ENCODE assay signal across 24 cellular contexts in the genomic region with DNA sequence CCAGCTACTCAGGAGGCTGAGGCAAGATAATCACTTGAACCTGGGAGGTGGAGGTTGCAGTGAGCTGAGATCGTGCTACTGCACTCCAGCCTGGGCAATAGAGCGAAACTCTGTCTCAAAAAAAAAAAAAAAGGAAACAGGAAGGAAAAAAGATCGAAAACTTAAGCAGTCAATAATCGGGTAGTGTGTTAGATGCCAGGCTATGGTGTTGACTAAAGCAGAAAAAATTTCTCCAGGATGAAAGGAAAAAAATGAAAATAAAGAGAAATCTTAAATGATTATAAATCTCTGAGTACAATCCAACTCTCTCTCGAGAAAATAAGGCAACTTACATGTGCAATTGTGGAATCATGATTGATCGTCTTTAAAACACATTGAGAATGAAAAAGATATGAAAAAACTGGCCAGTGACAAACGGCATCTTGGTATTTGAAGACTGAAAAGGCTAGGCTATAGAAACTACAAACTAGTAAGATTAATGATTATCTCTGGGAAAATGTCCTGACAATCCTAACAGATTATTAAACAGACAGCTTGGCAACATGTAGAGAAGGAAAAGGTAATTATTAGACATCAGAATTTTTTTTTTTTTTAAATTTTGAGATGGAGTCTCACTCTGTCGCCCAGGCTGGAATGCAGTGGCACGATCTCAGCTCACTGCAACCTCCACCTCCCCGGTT.
"Had no signal": no experiment of that assay in that cellular context is flagged by ENCODE, and none has a peak within 500 bp of the region (broad histone marks: within the 10 kb centered on the region; RNA-seq: fewer than 3 reads in every experiment).

No MANE protein-coding gene starts in this region.

- H3K4me3 Mint-ChIP-seq: endodermal cell; memory B cell; natural killer cell treated with Interleukin-12 subunit alpha and Interleukin-12 subunit beta and Interleukin-15 and Interleukin-18, amount 100 ng/mL, for 72 hours; stimulated activated memory B cell treated with anti-CD40 and anti-IgM and Interleukin-4, amounts not matched to agents 10 μg/mL and 1 μg/mL and 100 μg/mL, for 72 hours; stimulated activated naive CD8-positive, alpha-beta T cell treated with anti-CD3 and anti-CD28 coated beads, Interleukin-15, Interleukin-2, amounts not matched to agents 100 ng/mL and 50 ng/mL, for 24 hours had no signal

- H3K27me3 ChIP-seq: tibial artery, upper lobe of left lung, uterus had no signal

- H3K27ac Mint-ChIP-seq: endodermal cell; memory B cell; natural killer cell treated with Interleukin-12 subunit alpha and Interleukin-12 subunit beta and Interleukin-15 and Interleukin-18, amount 100 ng/mL, for 72 hours; stimulated activated memory B cell treated with anti-CD40 and anti-IgM and Interleukin-4, amounts not matched to agents 10 μg/mL and 1 μg/mL and 100 μg/mL, for 72 hours; stimulated activated naive CD8-positive, alpha-beta T cell treated with anti-CD3 and anti-CD28 coated beads, Interleukin-15, Interleukin-2, amounts not matched to agents 100 ng/mL and 50 ng/mL, for 24 hours had no signal

- H3K79me2 ChIP-seq: parathyroid adenoma had no signal

- FAIRE-seq: colon, endothelial cell of umbilical vein, islet of Langerhans had no signal

- H3K9ac ChIP-seq: parathyroid adenoma had no signal

- DNase-seq: effector CD4-positive, alpha-beta T cell; endodermal cell; foreskin melanocyte; heart left ventricle; hypothalamus; left cardiac atrium; left ventricle myocardium inferior; lower lobe of right lung; midbrain; retina; right lobe of liver; stimulated activated CD4-positive, alpha-beta T cell treated with anti-CD3 and anti-CD28 coated beads, Interleukin-4, amount 100 ng/mL, for 24 hours; tibial artery; upper lobe of left lung; uterus had no signal

- H3K36me3 ChIP-seq: heart left ventricle, left ventricle myocardium inferior, lower lobe of right lung, prostate gland, right lobe of liver, tibial artery, upper lobe of left lung, uterus had no signal

- H2AFZ ChIP-seq: parathyroid adenoma had no signal

- H3K9me3 Mint-ChIP-seq: endodermal cell; memory B cell; natural killer cell treated with Interleukin-12 subunit alpha and Interleukin-12 subunit beta and Interleukin-15 and Interleukin-18, amount 100 ng/mL, for 72 hours; stimulated activated memory B cell treated with anti-CD40 and anti-IgM and Interleukin-4, amounts not matched to agents 10 μg/mL and 1 μg/mL and 100 μg/mL, for 72 hours; stimulated activated naive CD8-positive, alpha-beta T cell treated with anti-CD3 and anti-CD28 coated beads, Interleukin-15, Interleukin-2, amounts not matched to agents 100 ng/mL and 50 ng/mL, for 24 hours had no signal

- ATAC-seq: heart left ventricle; left cardiac atrium; lower lobe of right lung; natural killer cell treated with Interleukin-12 subunit alpha and Interleukin-12 subunit beta and Interleukin-15 and Interleukin-18, amount 100 ng/mL, for 72 hours; stimulated activated memory B cell treated with anti-CD40 and anti-IgM and Interleukin-4, amounts not matched to agents 10 μg/mL and 1 μg/mL and 100 μg/mL, for 72 hours had no signal

- H3K4me1 Mint-ChIP-seq: memory B cell; stimulated activated memory B cell treated with anti-CD40 and anti-IgM and Interleukin-4, amounts not matched to agents 10 μg/mL and 1 μg/mL and 100 μg/mL, for 72 hours had no signal

- H3K4me1 ChIP-seq: heart left ventricle, left ventricle myocardium inferior, lower lobe of right lung, parathyroid adenoma, prostate gland, right lobe of liver, tibial artery, upper lobe of left lung, uterus had no signal

- H3K36me3 Mint-ChIP-seq: memory B cell; natural killer cell treated with Interleukin-12 subunit alpha and Interleukin-12 subunit beta and Interleukin-15 and Interleukin-18, amount 100 ng/mL, for 72 hours; stimulated activated memory B cell treated with anti-CD40 and anti-IgM and Interleukin-4, amounts not matched to agents 10 μg/mL and 1 μg/mL and 100 μg/mL, for 72 hours had no signal

- H3K9me3 ChIP-seq: heart left ventricle, left ventricle myocardium inferior, lower lobe of right lung, prostate gland, right lobe of liver, tibial artery, upper lobe of left lung, uterus had no signal

- H3K27ac ChIP-seq: heart left ventricle, left ventricle myocardium inferior, lower lobe of right lung, parathyroid adenoma, prostate gland, right lobe of liver, tibial artery, upper lobe of left lung, uterus had no signal

- H3K4me3 ChIP-seq: heart left ventricle, left ventricle myocardium inferior, lower lobe of right lung, prostate gland, right lobe of liver, tibial artery, upper lobe of left lung, uterus had no signal
